In genomic region chr2:39718483-39718882, GRCh38 we compare ENCODE assay signal across 16 cellular contexts. TPM values are rescaled to one million over a fixed set of nuclear protein-coding genes. Genes with fewer than 3 reads are reported as not detected.
DNase-seq lines count a peak whose midpoint lies in the region; ATAC-seq, FAIRE-seq and TF ChIP-seq lines count a peak whose summit lies in the region.
"Had no signal": no experiment of that assay in that cellular context is flagged by ENCODE, and none has a peak within 500 bp of the region (broad histone marks: within the 10 kb centered on the region; RNA-seq: fewer than 3 reads in every experiment).

No MANE protein-coding gene starts in this region.

- H3K9me3 ChIP-seq in HepG2 (ENCODE audit: low read length) (no peaks in the 10 kb centered on the region), right lobe of liver (no peaks in the 10 kb centered on the region), K562 (replicated peaks; ENCODE audit: control insufficient read depth, insufficient read depth, low read depth, low read length) (no peaks in the 10 kb centered on the region), mucosa of descending colon (no peaks in the 10 kb centered on the region), upper lobe of left lung (no peaks in the 10 kb centered on the region)
- H3K9me3 ChIP-seq: HAP-1 had no signal

- H3K79me2 ChIP-seq in HepG2 (ENCODE audit: insufficient read depth, low read length) = no peaks in the 10 kb centered on the region
- H3K79me2 ChIP-seq in K562 (ENCODE audit: control insufficient read depth, insufficient read depth, low read length) = no peaks in the 10 kb centered on the region

- H3K4me3 ChIP-seq in HepG2 (replicated peaks in 1 of 3; ENCODE audit: insufficient read depth in 1 of 3, low read depth in 2 of 3, low read length in 3 of 3) (no peak overlapping the region), right lobe of liver (no peak overlapping the region), K562 (no peak overlapping the region), mucosa of descending colon (no peak overlapping the region), upper lobe of left lung (no peak overlapping the region)
- H3K4me3 ChIP-seq: HAP-1 had no signal

- H3K4me1 ChIP-seq in HepG2 (ENCODE audit: insufficient read depth, low read length) (peaks cover 29% of the 10 kb centered on the region), right lobe of liver (no peaks in the 10 kb centered on the region), K562 (replicated peaks in 1 of 2; ENCODE audit: control insufficient read depth in 2 of 2, insufficient read depth in 2 of 2, low read length in 2 of 2) (no peaks in the 10 kb centered on the region), mucosa of descending colon (ENCODE audit: low read depth) (no peaks in the 10 kb centered on the region), upper lobe of left lung (no peaks in the 10 kb centered on the region)

- no peak overlapping the region for H2AFZ ChIP-seq in HepG2 (ENCODE audit: low read length)
- H2AFZ ChIP-seq in K562 (ENCODE audit: low read depth, low read length) = no peak overlapping the region

- H3K9ac ChIP-seq in HepG2 (ENCODE audit: insufficient read depth, low read depth, low read length) (no peak overlapping the region), K562 (ENCODE audit: insufficient read depth in 1 of 2, low read depth in 2 of 2, low read length in 2 of 2) (no peak overlapping the region)

- CTCF ChIA-PET in HepG2 (lab: Yijun Ruan, JAX; ENCODE audit: low intra/inter-chr PET ratio, low total read pairs) = no interaction called here
- CTCF ChIA-PET in K562 (lab: Yijun Ruan, JAX; ENCODE audit: low intra/inter-chr PET ratio) = interaction anchor here (0.6 kb wide), 1 partner anchor 978 kb away, joined by 10 read pairs; no protein-coding TSS in a partner anchor

- TF ChIP-seq CTCF in HepG2 (CRISPR knock-in tag; IDR thresholded peaks at IDR 0.05) (no peak), right lobe of liver (IDR thresholded peaks at IDR 0.05) (no peak), K562 (IDR thresholded peaks at IDR 0.05 in 2 of 3, conservative IDR thresholded peaks at IDR 0.05 in 1 of 3; ENCODE audit: insufficient read depth in 2 of 3, low read depth in 1 of 3, low read length in 3 of 3) (no peak), mucosa of descending colon (IDR thresholded peaks at IDR 0.05) (no peak), upper lobe of left lung (IDR thresholded peaks at IDR 0.05) (no peak)

- DNase-seq in HepG2 (ENCODE audit: low spot score) = peak; percentile 31
- DNase-seq in right lobe of liver = no peak
- DNase-seq in K562 (ENCODE audit: extremely low read depth in 1 of 4, low spot score in 3 of 4) = no peak
- no peak for DNase-seq in mucosa of descending colon
- DNase-seq in DMS53 (lab: John Stamatoyannopoulos, UW) = no peak
- no peak for DNase-seq in upper lobe of left lung
- no peak for DNase-seq in GM12891 (ENCODE audit: insufficient read length, low spot score)
- DNase-seq: 8988T, Kasumi-1, MV-4-11, NCI-H1436, NCI-H2227 treated with DMSO at 0.1 percent for 48 hours, PC-3 had no signal

- H3K27ac ChIP-seq in HepG2 (ENCODE audit: extremely low read length, insufficient read depth, low read length) (no peak overlapping the region), right lobe of liver (no peak overlapping the region), K562 (ENCODE audit: extremely low read depth, low read depth, low read length) (no peak overlapping the region), upper lobe of left lung (no peak overlapping the region)

- no peak for ATAC-seq in HepG2
- ATAC-seq in right lobe of liver = no peak
- peak; percentile 44; the same call in 2 of the 3 replicates for ATAC-seq in K562
- ATAC-seq in mucosa of descending colon = peak; percentile 44
- ATAC-seq in HG02610 (IDR thresholded peaks at IDR 0.05; ENCODE audit: unreplicated experiment) = no peak
- no peak for ATAC-seq in upper lobe of left lung (ENCODE audit: low FRiP score in 2 of 2)

- 22% methylated on average over 9 of the region's 9 CpGs for WGBS in HepG2 (ENCODE audit: low lambda C conversion rate)
- WGBS in right lobe of liver (ENCODE audit: insufficient coverage, low coverage, low lambda C conversion rate, missing lambda C conversion rate) = 85% methylated on average over 9 of the region's 9 CpGs
- 3% methylated on average over 9 of the region's 9 CpGs for WGBS in K562 (ENCODE audit: insufficient coverage, low coverage, missing lambda C conversion rate)
- 70 to 84% methylated on average over 9 of the region's 9 CpGs for WGBS in upper lobe of left lung, 2 donors

- TF ChIP-seq POLR2A in HepG2 (IDR thresholded peaks at IDR 0.05; ENCODE audit: insufficient read depth in 1 of 2, low read depth in 2 of 2, low read length in 2 of 2) (no peak), right lobe of liver (IDR thresholded peaks at IDR 0.05) (no peak), K562 (conservative IDR thresholded peaks at IDR 0.05) (no peak), upper lobe of left lung (IDR thresholded peaks at IDR 0.05) (no peak), GM12891 (IDR thresholded peaks at IDR 0.05; ENCODE audit: low read depth, low read length) (no peak)

- no peak for TF ChIP-seq EP300 in HepG2 (IDR thresholded peaks at IDR 0.05; ENCODE audit: low read depth in 2 of 2, low read length in 2 of 2)
- TF ChIP-seq EP300 in HepG2 (CRISPR knock-in tag; IDR thresholded peaks at IDR 0.05; ENCODE audit: borderline replicate concordance) = no peak
- no peak for TF ChIP-seq EP300 in K562 (IDR thresholded peaks at IDR 0.05; ENCODE audit: low read length)
- TF ChIP-seq EP300 in upper lobe of left lung (IDR thresholded peaks at IDR 0.05) = no peak

- no peaks in the 10 kb centered on the region for H3K9me1 ChIP-seq in K562 (ENCODE audit: control insufficient read depth, insufficient read depth, low read length)

- BruUV-seq in HepG2 (replicated peaks; lab: Mats Ljungman, UMichigan) (no TSS peak), K562 (replicated peaks; lab: Mats Ljungman, UMichigan) (no TSS peak)

- in situ Hi-C loops in HepG2 (cut with HindIII; ENCODE audit: extremely low pct_ligation_motif_present, low pct_unique_long_range_greater_than_20kb) (loop anchor here (5.0 kb wide), 1 partner anchor 206 kb away; no protein-coding TSS in a partner anchor), K562 (cut with MboI) (no loop called here)

- POLR2A ChIA-PET in HepG2 (lab: Yijun Ruan, JAX) (interaction anchor here (1.1 kb wide), 1 partner anchor 203 kb away, joined by 5 read pairs; no protein-coding TSS in a partner anchor), K562 (lab: Yijun Ruan, JAX) (interaction anchor here (1.4 kb wide), 1 partner anchor 10 kb away, joined by 4 read pairs; no protein-coding TSS in a partner anchor)

- no peak for TF ChIP-seq RAD21 in HepG2 (CRISPR knock-in tag; IDR thresholded peaks at IDR 0.05)
- TF ChIP-seq RAD21 in K562 (CRISPR knock-in tag; conservative IDR thresholded peaks at IDR 0.05 in 1 of 2, IDR thresholded peaks at IDR 0.05 in 1 of 2) = no peak

- H3K36me3 ChIP-seq in HepG2 (replicated peaks in 1 of 2; ENCODE audit: control insufficient read depth in 1 of 2, insufficient read depth in 2 of 2, low read length in 2 of 2) = no peaks in the 10 kb centered on the region
- H3K36me3 ChIP-seq in right lobe of liver = no peaks in the 10 kb centered on the region
- no peaks in the 10 kb centered on the region for H3K36me3 ChIP-seq in K562 (ENCODE audit: control insufficient read depth, insufficient read depth, low read length)
- H3K36me3 ChIP-seq in mucosa of descending colon (ENCODE audit: low read depth) = no peaks in the 10 kb centered on the region
- no peaks in the 10 kb centered on the region for H3K36me3 ChIP-seq in upper lobe of left lung
- H3K36me3 ChIP-seq: HAP-1 had no signal

- FAIRE-seq in HepG2 (lab: Jason Lieb, UNC) = no peak
- peak; percentile 15 for FAIRE-seq in K562 (lab: Jason Lieb, UNC)
- FAIRE-seq in GM12891 (lab: Jason Lieb, UNC) = no peak
- FAIRE-seq: GM18507 had no signal

- H3K4me2 ChIP-seq in HepG2 (ENCODE audit: low read depth, low read length) (peak overlapping the region; percentile 34), K562 (ENCODE audit: insufficient read depth, low read length) (no peak overlapping the region)

- H3K27me3 ChIP-seq in HepG2 (ENCODE audit: control insufficient read depth in 1 of 2, insufficient read depth in 2 of 2, low read length in 2 of 2) (peaks cover 2 to 38% of the 10 kb centered on the region in 2 experiments; a peak in 4 of 5 replicates), right lobe of liver (no peaks in the 10 kb centered on the region), K562 (ENCODE audit: control insufficient read depth in 2 of 2, insufficient read depth in 2 of 2, low read length in 2 of 2) (peaks cover 9 to 19% of the 10 kb centered on the region in 2 experiments; a peak in 4 of 5 replicates), upper lobe of left lung (no peaks in the 10 kb centered on the region)

- no peaks in the 10 kb centered on the region for H4K20me1 ChIP-seq in HepG2 (ENCODE audit: insufficient read depth, low read length)
- no peaks in the 10 kb centered on the region for H4K20me1 ChIP-seq in K562 (replicated peaks; ENCODE audit: control insufficient read depth, insufficient read depth, low read length)

- intact Hi-C loops in HepG2 (cut with micrococcal nuclease; ENCODE audit: unreplicated experiment) = loop anchor here (2.0 kb wide), 1 partner anchor 14 kb away; no protein-coding TSS in a partner anchor
- intact Hi-C loops in right lobe of liver (cut with DNase I) = no loop called here
- intact Hi-C loops in K562 (cut with micrococcal nuclease) = no loop called here
- intact Hi-C loops in mucosa of descending colon (cut with DNase I, micrococcal nuclease) = no loop called here

RNA-seq across cellular contexts. Expression of gene TMEM178A, which starts 52.8 kb away (rescaled TPM):
- total RNA-seq in HepG2 (2016; rRNA removed; fragmentation: Illumina TruSeq; extraction: Trizol) (0.38 TPM in 1 of 2 replicates, not detected in the other), right lobe of liver (1 to 10 TPM in 3 of 6 experiments, under 1 TPM in 2, not detected in 1; 0.25 to 1.7 (median 1.4) TPM), K562 (2014; rRNA removed) (not detected in 2 replicates), K562 (2014; rRNA removed; fragmentation: Illumina TruSeq; extraction: Trizol) (not detected in 2 replicates), K562 (2015; rRNA removed; fragmentation: Illumina TruSeq; extraction: Trizol) (not detected in 2 replicates), K562 (2021) (not detected in 2 replicates), mucosa of descending colon (1 to 10 TPM; 1.0 to 3.9 (median 1.2) TPM), upper lobe of left lung (10 to 100 TPM in 1 of 6 donors, 1 to 10 TPM in 5; 1.7 to 10.5 (median 4.7) TPM)
- not detected in 2 replicates for total RNA-seq in HepG2 (2016; cell fraction: cytosol; rRNA removed; fragmentation: Illumina TruSeq; extraction: Trizol; ENCODE audit: low read depth)
- total RNA-seq in HepG2 (2016; cell fraction: insoluble cytoplasmic fraction; rRNA removed; fragmentation: Illumina TruSeq; extraction: Trizol) = 0.15 and 0.19 TPM in 2 replicates
- total RNA-seq in HepG2 (2016; cell fraction: membrane; rRNA removed; fragmentation: Illumina TruSeq; extraction: Trizol) = 0.17 TPM in 1 of 2 replicates, not detected in the other
- total RNA-seq in HepG2 (2016; cell fraction: nucleus; rRNA removed; fragmentation: Illumina TruSeq; extraction: Trizol) = 0.50 TPM in 1 of 2 replicates, not detected in the other
- polyA plus RNA-seq in HepG2 (2011; rRNA removed) (3.3 and 3.8 TPM in 2 replicates), K562 (2011; rRNA removed) (0.17 and 0.54 TPM in 2 replicates), K562 (2014; fragmentation: Illumina TruSeq; extraction: Trizol) (0.18 TPM in 1 of 2 replicates, not detected in the other), K562 (2014; fragmentation: Nextera tagmentation; extraction: Ambion mirVana) (under 1 TPM in 1 of 2 experiments, not detected in 1; 0.04 TPM), K562 (2014; rRNA removed) (0.59 TPM in 1 of 2 replicates, not detected in the other)
- 1.6 and 1.7 TPM in 2 replicates for polyA plus RNA-seq in HepG2 (2011; cell fraction: cytosol; rRNA removed)
- polyA plus RNA-seq in HepG2 (2011; cell fraction: nucleus; rRNA removed) = 21.5 and 25.6 TPM in 2 replicates
- polyA plus RNA-seq in HepG2 (2012) = 5.7 and 7.4 TPM in 2 replicates
- polyA plus RNA-seq in HepG2 (2016; cell fraction: cytosol; fragmentation: Illumina TruSeq; extraction: Trizol; ENCODE audit: low read depth) = not detected in 2 replicates
- 0.28 TPM in 1 of 2 replicates, not detected in the other for polyA plus RNA-seq in HepG2 (2016; cell fraction: insoluble cytoplasmic fraction; fragmentation: Illumina TruSeq; extraction: Trizol; ENCODE audit: low read depth)
- polyA plus RNA-seq in HepG2 (2016; cell fraction: membrane; fragmentation: Illumina TruSeq; extraction: Trizol; ENCODE audit: low read depth) = 0.09 and 0.35 TPM in 2 replicates
- 1.4 and 1.9 TPM in 2 replicates for polyA plus RNA-seq in HepG2 (2016; cell fraction: nucleus; fragmentation: Illumina TruSeq; extraction: Trizol; ENCODE audit: insufficient read depth, low read depth)
- polyA minus RNA-seq in HepG2 (2011; rRNA and poly(A)+ RNA removed; ENCODE audit: low replicate concordance) = 1.8 TPM in 1 of 2 replicates, not detected in the other
- 0.59 and 0.88 TPM in 2 replicates for polyA minus RNA-seq in HepG2 (2011; cell fraction: cytosol; rRNA and poly(A)+ RNA removed)
- 2.5 and 3.3 TPM in 2 replicates for polyA minus RNA-seq in HepG2 (2011; cell fraction: nucleus; rRNA and poly(A)+ RNA removed)
- total RNA-seq in K562 (2011; cell fraction: chromatin; rRNA removed; ENCODE audit: low replicate concordance) = 0.67 TPM in 1 of 2 replicates, not detected in the other
- total RNA-seq in K562 (2011; cell fraction: nucleolus; rRNA removed) = 0.67 TPM in 1 of 2 replicates, not detected in the other
- 0.66 TPM in 1 of 2 replicates, not detected in the other for total RNA-seq in K562 (2011; cell fraction: nucleoplasm; rRNA removed)
- polyA plus RNA-seq in K562 (2011; cell fraction: cytosol; rRNA removed) = 0.55 TPM in 1 of 2 replicates, not detected in the other
- polyA plus RNA-seq in K562 (2011; cell fraction: nucleus; rRNA removed) = 0.97 and 3.0 TPM in 2 replicates
- polyA plus RNA-seq in K562 (2012) = 0.12 and 0.68 TPM in 2 replicates
- not detected in 2 replicates for polyA minus RNA-seq in K562 (2011; rRNA and poly(A)+ RNA removed)
- not detected in 2 replicates for polyA minus RNA-seq in K562 (2011; cell fraction: cytosol; rRNA and poly(A)+ RNA removed)
- not detected in 2 replicates for polyA minus RNA-seq in K562 (2011; cell fraction: nucleus; rRNA and poly(A)+ RNA removed)
- 0.89 TPM for polyA plus RNA-seq in GM12891 (2012; ENCODE audit: low read depth, missing spikeins)

Comparison
In these comparisons a context has a peak if more than half of its experiments do, and no peak if none do; other contexts are left out.
1. ATAC-seq: peak in K562 (single experiment) and mucosa of descending colon (single experiment); none in HepG2 (single experiment), right lobe of liver (0 of 4), HG02610 (single experiment) and upper lobe of left lung (0 of 2).